Comparison of ENCODE assay signal across 13 cellular contexts in genomic region chr4:184345573-184345922, GRCh38.
DNase-seq lines count a peak whose midpoint lies in the region; ATAC-seq and TF ChIP-seq lines count a peak whose summit lies in the region.
"Had no signal": no experiment of that assay in that cellular context is flagged by ENCODE, and none has a peak within 500 bp of the region (broad histone marks: within the 10 kb centered on the region; RNA-seq: fewer than 3 reads in every experiment).

No MANE protein-coding gene starts in this region.

- no peaks in the 10 kb centered on the region for H3K27me3 ChIP-seq in BLaER1 treated with 17β-estradiol and CSF1 and Interleukin-3, amounts not matched to agents 10 nM and 100 nM
- H3K27me3 ChIP-seq in left ventricle myocardium inferior (ENCODE audit: low read depth) (no peaks in the 10 kb centered on the region), osteoblast (ENCODE audit: insufficient read depth, low read length) (no peaks in the 10 kb centered on the region)

- H3K36me3 ChIP-seq in BLaER1 treated with 17β-estradiol and CSF1 and Interleukin-3, amounts not matched to agents 10 nM and 100 nM, result peaks cover 0 to 11% (median 0%) of the 10 kb centered on the region in 11 experiments; a peak in 3 of 22 replicates
- H3K36me3 ChIP-seq in left ventricle myocardium inferior (no peaks in the 10 kb centered on the region), osteoblast (ENCODE audit: insufficient read depth, low read length) (no peaks in the 10 kb centered on the region)

- DNase-seq in RPMI8226 (peak; percentile 37), left ventricle myocardium inferior (peak; percentile 58), osteoblast (ENCODE audit: insufficient read length, low spot score, missing footprints) (peak; percentile 57), GOT3 (lab: John Stamatoyannopoulos, UW) (no peak), GM19240 (ENCODE audit: insufficient read length, low spot score) (no peak)
- DNase-seq: activated CD8-positive, alpha-beta T cell treated with anti-CD3 and anti-CD28 coated beads, Interleukin-2, amount 10 ng/mL, durations not matched to agents 7 days and 5 days; HCEC 1CT; Kasumi-1; NCI-H526 had no signal

- ATAC-seq in GM21619 (IDR thresholded peaks at IDR 0.05; ENCODE audit: unreplicated experiment) (no peak), GM18519 (IDR thresholded peaks at IDR 0.05; ENCODE audit: low FRiP score, unreplicated experiment) (no peak)
- ATAC-seq: activated CD8-positive, alpha-beta T cell treated with anti-CD3 and anti-CD28 coated beads, Interleukin-2, amount 10 ng/mL, durations not matched to agents 7 days and 5 days had no signal

- H3K27ac ChIP-seq in BLaER1 treated with 17β-estradiol and CSF1 and Interleukin-3, amounts not matched to agents 10 nM and 100 nM, result peak overlapping the region; percentile 88 to 97 (median 95)
- peak overlapping the region; percentile 92 for H3K27ac ChIP-seq in left ventricle myocardium inferior (replicated peaks)
- H3K27ac ChIP-seq in osteoblast (ENCODE audit: low read depth, low read length), result no peak overlapping the region

- H3K9me3 ChIP-seq in BLaER1 treated with 17β-estradiol and CSF1 and Interleukin-3, amounts not matched to agents 10 nM and 100 nM (replicated peaks in 1 of 11), result no peaks in the 10 kb centered on the region
- H3K9me3 ChIP-seq in left ventricle myocardium inferior (replicated peaks) (no peaks in the 10 kb centered on the region), osteoblast (ENCODE audit: low read depth, low read length) (no peaks in the 10 kb centered on the region)
- H3K9me3 ChIP-seq: SK-N-SH had no signal

- TF ChIP-seq CTCF in left ventricle myocardium inferior (IDR thresholded peaks at IDR 0.05; ENCODE audit: borderline replicate concordance) (no peak), osteoblast (IDR thresholded peaks at IDR 0.05; ENCODE audit: extremely low read depth, low read depth, low read length) (no peak)

- peak overlapping the region in 4 of 10 experiments; percentile 4 to 25 (median 16); a peak in 1 of 20 replicates for H3K4me3 ChIP-seq in BLaER1 treated with 17β-estradiol and CSF1 and Interleukin-3, amounts not matched to agents 10 nM and 100 nM
- H3K4me3 ChIP-seq in left ventricle myocardium inferior, result no peak overlapping the region
- H3K4me3 ChIP-seq in osteoblast (ENCODE audit: insufficient read depth, low read length), result no peak overlapping the region

- intact Hi-C loops in left ventricle myocardium inferior (cut with micrococcal nuclease), result no loop called here

- H3K4me1 ChIP-seq in BLaER1 treated with 17β-estradiol and CSF1 and Interleukin-3, amounts not matched to agents 10 nM and 100 nM, result peaks cover 81 to 93% (median 90%) of the 10 kb centered on the region in 10 experiments
- H3K4me1 ChIP-seq in left ventricle myocardium inferior, result peaks cover 69% of the 10 kb centered on the region
- peaks cover 4% of the 10 kb centered on the region for H3K4me1 ChIP-seq in osteoblast (ENCODE audit: insufficient read depth, low read length)

- peak overlapping the region; percentile 60 for H2AFZ ChIP-seq in osteoblast (ENCODE audit: low read length)

- no peaks in the 10 kb centered on the region for H4K20me1 ChIP-seq in BLaER1 treated with 17β-estradiol and CSF1 and Interleukin-3, amounts not matched to agents 10 nM and 100 nM
- no peaks in the 10 kb centered on the region for H4K20me1 ChIP-seq in osteoblast (ENCODE audit: insufficient read depth, low read length)

- H3K4me2 ChIP-seq in BLaER1 treated with 17β-estradiol and CSF1 and Interleukin-3, amounts not matched to agents 10 nM and 100 nM, result peak overlapping the region; percentile 84 to 98 (median 96)
- H3K4me2 ChIP-seq in osteoblast (ENCODE audit: insufficient read depth, low read length), result no peak overlapping the region
- H3K4me2 ChIP-seq: SK-N-SH had no signal

- no peaks in the 10 kb centered on the region for H3K79me2 ChIP-seq in osteoblast (ENCODE audit: insufficient read depth, low read length)

- peak overlapping the region; percentile 79 to 89 (median 86) for H3K9ac ChIP-seq in BLaER1 treated with 17β-estradiol and CSF1 and Interleukin-3, amounts not matched to agents 10 nM and 100 nM
- H3K9ac ChIP-seq: SK-N-SH had no signal

Comparison
In these comparisons a context has a peak if more than half of its experiments do, and no peak if none do; other contexts are left out.
1. DNase-seq: peak in RPMI8226 (single experiment), left ventricle myocardium inferior (single experiment) and osteoblast (single experiment); none in GOT3 (single experiment) and GM19240 (single experiment).